Comparison of ENCODE assay signal across 28 cellular contexts in genomic region chr9:132538071-132538470, GRCh38. TPM values are rescaled to one million over a fixed set of nuclear protein-coding genes. Genes with fewer than 3 reads are reported as not detected.
"Had no signal": no experiment of that assay in that cellular context is flagged by ENCODE, and none has a peak within 500 bp of the region (broad histone marks: within the 10 kb centered on the region; RNA-seq: fewer than 3 reads in every experiment).

No MANE protein-coding gene starts in this region.

- H3K9me3 ChIP-seq: prostate gland had no signal

- FAIRE-seq: keratinocyte had no signal

- H3K4me3 ChIP-seq: coronary artery, lower lobe of right lung, prostate gland, skin epidermis, stomach, thoracic aorta had no signal

- H3K27ac ChIP-seq: brain microvascular endothelial cell, coronary artery, lower lobe of right lung, prostate gland, skin epidermis, stomach, thoracic aorta had no signal

- H3K36me3 ChIP-seq: brain microvascular endothelial cell, lower lobe of right lung, prostate gland, stomach, thoracic aorta had no signal

- H3K27me3 ChIP-seq: brain microvascular endothelial cell had no signal

- H3K4me1 ChIP-seq: lower lobe of right lung, prostate gland, stomach had no signal

- DNase-seq: activated CD4-positive, alpha-beta T cell treated with anti-CD3 and anti-CD28 coated beads, Interleukin-2, amount 10 ng/mL, durations not matched to agents 24 days and 14 days; activated CD8-positive, alpha-beta memory T cell treated with anti-CD3 and anti-CD28 coated beads, Interleukin-2, amount 50 U/mL, for 48 hours; activated CD8-positive, alpha-beta T cell treated with anti-CD3 and anti-CD28 coated beads, Interleukin-2, amount 10 ng/mL, durations not matched to agents 7 days and 5 days; activated effector memory CD4-positive, alpha-beta T cell treated with Interleukin-2 at 50 U/mL for 16 hours; activated naive CD4-positive, alpha-beta T cell treated with anti-CD3 and anti-CD28 coated beads, Interleukin-2, amount 10 ng/mL, durations not matched to agents 7 days and 5 days; activated naive CD8-positive, alpha-beta T cell treated with anti-CD3 and anti-CD28 coated beads, Interleukin-2, amount 50 U/mL, for 24 hours; activated T-cell treated with anti-CD3 and anti-CD28 coated beads, Interleukin-2, amount 50 U/mL, for 48 hours; anterior cingulate cortex; brain microvascular endothelial cell; central memory CD4-positive, alpha-beta T cell; erythroblast; foreskin melanocyte; head of caudate nucleus; lower lobe of right lung; stimulated activated CD4-positive, alpha-beta T cell treated with anti-CD3 and anti-CD28 coated beads, Interleukin-15, amount 100 ng/mL, for 24 hours; stimulated activated CD4-positive, alpha-beta T cell treated with anti-CD3 and anti-CD28 coated beads, Interleukin-4, amount 100 ng/mL, for 1 hour; stomach; T1000 had no signal

RNA-seq across cellular contexts. Expression of gene BARHL1, which starts 44.3 kb away (rescaled TPM):
- total RNA-seq: activated CD4-positive, alpha-beta T cell treated with anti-CD3 and anti-CD28 coated beads, Interleukin-2, amount 10 ng/mL, durations not matched to agents 24 days and 14 days; activated CD8-positive, alpha-beta T cell treated with anti-CD3 and anti-CD28 coated beads, Interleukin-2, amount 10 ng/mL, durations not matched to agents 7 days and 5 days; lower lobe of right lung; neural crest cell; osteoblast; prostate gland; right cardiac atrium; stomach; T-helper 1 cell treated with Interleukin-12 subunit alpha and Interleukin-12 subunit beta and Interleukin-4 antibody, amounts not matched to agents 30 ng/mL and 1 ng/mL, for 36 hours; thoracic aorta; urinary bladder had no signal
- polyA plus RNA-seq: keratinocyte, right cardiac atrium, stomach, urinary bladder had no signal
